ENCODE assay signal across 8 cellular contexts in genomic region chr6:44127186-44128019, GRCh38. TPM values are rescaled to one million over a fixed set of nuclear protein-coding genes. Genes with fewer than 3 reads are reported as not detected.
DNase-seq lines count a peak whose midpoint lies in the region; ATAC-seq and TF ChIP-seq lines count a peak whose summit lies in the region.

MRPL14 (minus strand) TSS chr6:44127452; CDS start chr6:44116611, 10,841 bp downstream.
TMEM63B (plus strand) TSS chr6:44127554; CDS start chr6:44134585, 7,031 bp downstream.

- H3K27ac ChIP-seq in C4-2B (peak within 1 kb of the TSS; percentile 93), HL-60 (replicated peaks) (peak within 1 kb of the TSS; percentile 82), OCI-LY1 (ENCODE audit: low read depth, low read length, poor library complexity, severe bottlenecking) (peak within 1 kb of the TSS; percentile 47)

- H3K9me3 ChIP-seq in OCI-LY1 (ENCODE audit: low read length) (no peaks in the 10 kb centered on the region), mononuclear cell (ENCODE audit: low read depth, low read length) (no peaks in the 10 kb centered on the region)

- peak within 1 kb of the TSS; percentile 88 for H3K4me3 ChIP-seq in HL-60 (replicated peaks; ENCODE audit: insufficient read depth, low read length)
- H3K4me3 ChIP-seq in OCI-LY1 (ENCODE audit: low read depth, low read length, poor library complexity, severe bottlenecking), result peak within 1 kb of the TSS; percentile 83
- H3K4me3 ChIP-seq in mononuclear cell (ENCODE audit: low read length), result peak within 1 kb of the TSS; percentile 78

- peak within 1 kb of the TSS; percentile 77 for H2AFZ ChIP-seq in OCI-LY1 (ENCODE audit: low read length)

- peak; percentile 67 for ATAC-seq in GM19351 (IDR thresholded peaks at IDR 0.05; ENCODE audit: unreplicated experiment)

- H3K79me2 ChIP-seq in OCI-LY1 (ENCODE audit: insufficient read depth, low read length), result peaks cover 47% of the 10 kb centered on the region

- TF ChIP-seq CTCF in C4-2B (conservative IDR thresholded peaks at IDR 0.05), result no peak
- no peak for TF ChIP-seq CTCF in HL-60 (IDR thresholded peaks at IDR 0.05; ENCODE audit: insufficient read depth, low read length)
- no peak for TF ChIP-seq CTCF in OCI-LY1 (IDR thresholded peaks at IDR 0.05; ENCODE audit: low read length)

- H3K4me1 ChIP-seq in OCI-LY1 (ENCODE audit: insufficient read depth, low read length, severe bottlenecking) (peaks cover 51% of the 10 kb centered on the region), mononuclear cell (ENCODE audit: insufficient read depth, low read length) (peaks cover 53% of the 10 kb centered on the region)

- H3K27me3 ChIP-seq in HL-60 (ENCODE audit: insufficient read depth, poor library complexity, severe bottlenecking) (no peaks in the 10 kb centered on the region), OCI-LY1 (ENCODE audit: insufficient read depth, low read length) (no peaks in the 10 kb centered on the region), mononuclear cell (ENCODE audit: insufficient read depth, low read length) (no peaks in the 10 kb centered on the region)

- H3K9ac ChIP-seq in OCI-LY1 (ENCODE audit: low read length), result peak within 1 kb of the TSS; percentile 85

- H3K36me3 ChIP-seq in OCI-LY1 (ENCODE audit: insufficient read depth, low read length), result no peaks in the 10 kb centered on the region; the same call in 1 of the 2 replicates

- DNase-seq in HL-60 (ENCODE audit: low read depth in 1 of 2, low spot score in 1 of 2) (peak; percentile 77 to 78), activated T-cell treated with anti-CD3 and anti-CD28 coated beads for 1 hour (ENCODE audit: low read depth) (peak; percentile 88), epidermal melanocyte (ENCODE audit: insufficient read length, low spot score) (peak; percentile 98)
- peak; percentile 80 to 86 for DNase-seq in stimulated activated CD8-positive, alpha-beta memory T cell treated with anti-CD3 and anti-CD28 coated beads, Interleukin-2, amount 100 ng/mL, for 48 hours (ENCODE audit: low read depth in 2 of 2)

- no peaks in the 10 kb centered on the region for H3K9me2 ChIP-seq in OCI-LY1 (ENCODE audit: low read depth, low read length)

- H4K20me1 ChIP-seq in OCI-LY1 (ENCODE audit: insufficient read depth, low read length), result no peaks in the 10 kb centered on the region

- no peaks in the 10 kb centered on the region for H3F3A ChIP-seq in OCI-LY1 (ENCODE audit: insufficient read depth, low read length)

- peak within 1 kb of the TSS; percentile 97 for H3K4me2 ChIP-seq in OCI-LY1 (ENCODE audit: low read length)

RNA-seq across cellular contexts. Expression of gene MRPL14, which starts in this region (rescaled TPM):
- total RNA-seq in mononuclear cell, result 10.3 TPM

RNA-seq across cellular contexts. Expression of gene TMEM63B, which starts in this region (rescaled TPM):
- total RNA-seq in mononuclear cell, result 8.1 TPM

Comparison
In these comparisons a context has a peak if more than half of its experiments do, and no peak if none do; other contexts are left out.
1. Peak in every context shown above with its lines: DNase-seq, ATAC-seq, H3K4me3 ChIP-seq and H3K27ac ChIP-seq.